ENCODE assay signal across 17 cellular contexts in genomic region chrX:9957743-9958142, GRCh38. TPM values are rescaled to one million over a fixed set of nuclear protein-coding genes. Genes with fewer than 3 reads are reported as not detected.
A peak's percentile ranks its signal among the peaks of the same experiment; 100 is the strongest.
DNase-seq lines count a peak whose midpoint lies in the region; TF ChIP-seq lines count a peak whose summit lies in the region.
"Had no signal": no experiment of that assay in that cellular context is flagged by ENCODE, and none has a peak within 500 bp of the region (broad histone marks: within the 10 kb centered on the region; RNA-seq: fewer than 3 reads in every experiment).

No MANE protein-coding gene starts in this region.

- no peak overlapping the region for H3K4me3 Mint-ChIP-seq in endodermal cell

- H3K27me3 ChIP-seq in DOHH2 (ENCODE audit: control insufficient read depth, low read length), result no peaks in the 10 kb centered on the region
- H3K27me3 ChIP-seq in HL-60 (ENCODE audit: insufficient read depth, poor library complexity, severe bottlenecking), result no peaks in the 10 kb centered on the region
- H3K27me3 ChIP-seq in endodermal cell (ENCODE audit: control insufficient read depth, insufficient read depth, low read length, poor library complexity, severe bottlenecking), result no peaks in the 10 kb centered on the region
- H3K27me3 ChIP-seq: MG63 had no signal

- H4K20me1 ChIP-seq in DOHH2 (ENCODE audit: control insufficient read depth, insufficient read depth, low read depth, low read length), result no peaks in the 10 kb centered on the region

- 92 to 100% methylated on average over 1 to 5 of the region's 9 CpGs for WGBS in endodermal cell (ENCODE audit: insufficient coverage in 1 of 2, insufficient read length in 1 of 2), 2 experiments

- peak in 1 of 2 experiments; percentile 13 for DNase-seq in HL-60 (ENCODE audit: low read depth in 1 of 2, low spot score in 1 of 2)
- DNase-seq in NOMO-1 treated with dmso at 0.1 percent for 144 hours (lab: John Stamatoyannopoulos, UW; ENCODE audit: unreplicated experiment), result peak; percentile 30
- no peak for DNase-seq in endodermal cell
- no peak for DNase-seq in activated CD8-positive, alpha-beta memory T cell treated with anti-CD3 and anti-CD28 coated beads, Interleukin-2, amount 50 U/mL, for 48 hours
- no peak for DNase-seq in NCI-H1417 (lab: John Stamatoyannopoulos, UW)
- no peak for DNase-seq in GF-D8 (lab: John Stamatoyannopoulos, UW)
- no peak for DNase-seq in SKM-1 (lab: John Stamatoyannopoulos, UW; ENCODE audit: unreplicated experiment)
- DNase-seq: COR-L47, MG63, NCI-H1105, NCI-H187 treated with DMSO at 0.1 percent for 48 hours, NCI-H446, NCI-H748 treated with DMSO at 0.1 percent for 48 hours, SHP77 treated with DMSO at 0.1 percent for 48 hours, SW 1271 had no signal

- H3K9ac ChIP-seq in endodermal cell (ENCODE audit: extremely low read depth, low read length, poor library complexity, severe bottlenecking), result no peak overlapping the region

- H3K36me3 ChIP-seq in DOHH2 (ENCODE audit: control insufficient read depth, low read length) (no peaks in the 10 kb centered on the region), endodermal cell (ENCODE audit: control insufficient read depth, insufficient read depth, low read length) (no peaks in the 10 kb centered on the region)
- H3K36me3 ChIP-seq: MG63 had no signal

- H3K4me1 ChIP-seq in DOHH2 (ENCODE audit: control insufficient read depth, low read length), result peaks cover 35% of the 10 kb centered on the region
- no peaks in the 10 kb centered on the region for H3K4me1 ChIP-seq in endodermal cell (ENCODE audit: control insufficient read depth, insufficient read depth, low read length)

- H3K9me3 ChIP-seq in DOHH2 (ENCODE audit: control insufficient read depth, insufficient read depth, low read length) (peaks cover 5% of the 10 kb centered on the region), endodermal cell (ENCODE audit: control insufficient read depth, low read length) (no peaks in the 10 kb centered on the region)
- H3K9me3 ChIP-seq: MG63 had no signal

- no peaks in the 10 kb centered on the region for H3K4me1 Mint-ChIP-seq in endodermal cell

- no peaks in the 10 kb centered on the region for H3K79me2 ChIP-seq in DOHH2 (ENCODE audit: control insufficient read depth, low read length)

- H3K27me3 Mint-ChIP-seq in endodermal cell (ENCODE audit: insufficient read depth), result no peaks in the 10 kb centered on the region

- no peaks in the 10 kb centered on the region for H3K9me2 ChIP-seq in DOHH2 (replicated peaks; ENCODE audit: control insufficient read depth, low read length)

- peaks cover 4% of the 10 kb centered on the region for H3K36me3 Mint-ChIP-seq in endodermal cell (ENCODE audit: low read depth)

- H3K4me3 ChIP-seq in DOHH2 (ENCODE audit: low read length) (peak overlapping the region; percentile 25), HL-60 (replicated peaks; ENCODE audit: insufficient read depth, low read length) (peak overlapping the region; percentile 21; the same call in 1 of the 2 replicates), endodermal cell (ENCODE audit: low read length) (no peak overlapping the region)
- H3K4me3 ChIP-seq: MG63 had no signal

- H3F3A ChIP-seq in DOHH2 (ENCODE audit: control insufficient read depth, insufficient read depth), result no peaks in the 10 kb centered on the region

- H3K27ac ChIP-seq in DOHH2 (ENCODE audit: low read depth, low read length) (no peak overlapping the region), HL-60 (replicated peaks) (peak overlapping the region; percentile 24; the same call in 1 of the 2 replicates), endodermal cell (ENCODE audit: low read depth, low read length) (no peak overlapping the region)

- H3K9me3 Mint-ChIP-seq in endodermal cell, result peaks cover 52% of the 10 kb centered on the region

- no peak overlapping the region for H3K27ac Mint-ChIP-seq in endodermal cell

- TF ChIP-seq CTCF in DOHH2 (IDR thresholded peaks at IDR 0.05; ENCODE audit: low read depth, low read length, poor library complexity, severe bottlenecking), result no peak
- no peak for TF ChIP-seq CTCF in HL-60 (IDR thresholded peaks at IDR 0.05; ENCODE audit: insufficient read depth, low read length)
- peak; percentile 22 for TF ChIP-seq CTCF in endodermal cell (conservative IDR thresholded peaks at IDR 0.05)

- H3K4me2 ChIP-seq in DOHH2 (ENCODE audit: low read length), result peak overlapping the region; percentile 45

RNA-seq across cellular contexts. Expression of gene CLDN34, which starts 9.4 kb away (rescaled TPM):
- total RNA-seq in endodermal cell, result under 1 TPM in 1 of 2 donors, not detected in 1; 0.35 TPM
- not detected for polyA plus RNA-seq in endodermal cell (2013, experiment 1 of 2)
- polyA plus RNA-seq in endodermal cell (2013, experiment 2 of 2), result not detected
- total RNA-seq: RPMI7951 had no signal
